ENCODE assay signal across 8 cellular contexts in the genomic region with DNA sequence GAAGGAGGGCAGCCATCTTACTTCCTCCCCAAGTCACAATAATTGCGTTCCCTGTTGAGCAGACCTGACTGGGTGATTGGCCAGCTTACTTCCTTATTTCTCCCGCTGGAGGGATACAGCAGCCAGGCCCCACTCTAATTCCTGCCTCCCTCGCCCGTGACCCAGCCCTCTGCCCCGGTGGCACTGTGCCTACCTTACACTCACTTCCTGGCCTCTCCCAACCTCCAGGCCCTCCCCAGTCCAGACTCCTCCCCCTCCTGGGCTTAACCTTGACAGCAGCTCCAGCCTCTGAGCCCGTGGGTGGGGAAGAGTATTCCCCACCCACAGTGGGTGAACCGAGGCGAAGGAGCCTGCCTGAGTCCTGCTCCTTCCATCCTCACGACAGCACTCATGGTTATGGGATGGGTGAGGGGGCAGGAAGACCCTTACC. TPM values are rescaled to one million over a fixed set of nuclear protein-coding genes. Genes with fewer than 3 reads are reported as not detected.
DNase-seq lines count a peak whose midpoint lies in the region; ATAC-seq and TF ChIP-seq lines count a peak whose summit lies in the region.

No MANE protein-coding gene starts in this region.

- H3K4me3 ChIP-seq in testis: no peak overlapping the region

- intact Hi-C loops in left ventricle myocardium superior (cut with micrococcal nuclease): no loop called here
- intact Hi-C loops in testis (cut with DNase I; ENCODE audit: low total_unique reads): no loop called here

- ATAC-seq in activated CD8-positive, alpha-beta memory T cell treated with anti-CD3 and anti-CD28 coated beads, Interleukin-2, amount 10 ng/mL, durations not matched to agents 7 days and 5 days: no peak
- peak; percentile 16 for ATAC-seq in left ventricle myocardium superior
- no peak for ATAC-seq in HG03342 (IDR thresholded peaks at IDR 0.05; ENCODE audit: unreplicated experiment)

- no peak for TF ChIP-seq CTCF in testis (IDR thresholded peaks at IDR 0.05)

- H3K27ac Mint-ChIP-seq in activated CD8-positive, alpha-beta memory T cell treated with anti-CD3 and anti-CD28 coated beads, Interleukin-2, amount 10 ng/mL, durations not matched to agents 7 days and 5 days: peak overlapping the region; percentile 97
- H3K27ac Mint-ChIP-seq in activated CD4-positive, alpha-beta T cell treated with anti-CD3 and anti-CD28 coated beads, Interleukin-2, amount 10 ng/mL, durations not matched to agents 7 days and 5 days: peak overlapping the region; percentile 94

- H3K4me1 Mint-ChIP-seq in activated CD8-positive, alpha-beta memory T cell treated with anti-CD3 and anti-CD28 coated beads, Interleukin-2, amount 10 ng/mL, durations not matched to agents 7 days and 5 days: peaks cover 43% of the 10 kb centered on the region
- H3K4me1 Mint-ChIP-seq in activated CD4-positive, alpha-beta T cell treated with anti-CD3 and anti-CD28 coated beads, Interleukin-2, amount 10 ng/mL, durations not matched to agents 7 days and 5 days: peaks cover 47% of the 10 kb centered on the region

- no peak for TF ChIP-seq POLR2A in testis (IDR thresholded peaks at IDR 0.05)

- H3K36me3 Mint-ChIP-seq in activated CD8-positive, alpha-beta memory T cell treated with anti-CD3 and anti-CD28 coated beads, Interleukin-2, amount 10 ng/mL, durations not matched to agents 7 days and 5 days: peaks cover 41% of the 10 kb centered on the region
- peaks cover 49% of the 10 kb centered on the region for H3K36me3 Mint-ChIP-seq in activated CD4-positive, alpha-beta T cell treated with anti-CD3 and anti-CD28 coated beads, Interleukin-2, amount 10 ng/mL, durations not matched to agents 7 days and 5 days (ENCODE audit: low read depth)

- WGBS in testis, 2 donors: 45 to 50% methylated on average over 5 to 9 of the region's 9 CpGs

- POLR2A ChIA-PET in activated CD4-positive, alpha-beta T cell treated with anti-CD3 and anti-CD28 coated beads, Interleukin-2, amount 10 ng/mL, durations not matched to agents 7 days and 5 days (lab: Charles Lee): no interaction called here

- H3K27me3 Mint-ChIP-seq in activated CD8-positive, alpha-beta memory T cell treated with anti-CD3 and anti-CD28 coated beads, Interleukin-2, amount 10 ng/mL, durations not matched to agents 7 days and 5 days: no peaks in the 10 kb centered on the region
- no peaks in the 10 kb centered on the region for H3K27me3 Mint-ChIP-seq in activated CD4-positive, alpha-beta T cell treated with anti-CD3 and anti-CD28 coated beads, Interleukin-2, amount 10 ng/mL, durations not matched to agents 7 days and 5 days

- peaks cover 33% of the 10 kb centered on the region for H3K4me1 ChIP-seq in testis

- no peak for DNase-seq in activated CD8-positive, alpha-beta memory T cell treated with anti-CD3 and anti-CD28 coated beads, Interleukin-2, amount 10 ng/mL, durations not matched to agents 7 days and 5 days
- DNase-seq in activated CD8-positive, alpha-beta memory T cell treated with anti-CD3 and anti-CD28 coated beads, Interleukin-2, amount 50 U/mL, for 48 hours: no peak
- DNase-seq in activated CD4-positive, alpha-beta T cell treated with anti-CD3 and anti-CD28 coated beads, Interleukin-2, amount 10 ng/mL, durations not matched to agents 7 days and 5 days: peak; percentile 26
- peak; percentile 57 for DNase-seq in left ventricle myocardium superior
- DNase-seq in testis: peak; percentile 72
- no peak for DNase-seq in NCI-H1417 treated with DMSO at 0.1 percent for 48 hours (lab: John Stamatoyannopoulos, UW)
- DNase-seq in GM19238 (ENCODE audit: insufficient read length, low spot score): no peak

- no peaks in the 10 kb centered on the region for H3K27me3 ChIP-seq in testis

- no peaks in the 10 kb centered on the region for H3K9me3 Mint-ChIP-seq in activated CD8-positive, alpha-beta memory T cell treated with anti-CD3 and anti-CD28 coated beads, Interleukin-2, amount 10 ng/mL, durations not matched to agents 7 days and 5 days (ENCODE audit: low read depth)
- H3K9me3 Mint-ChIP-seq in activated CD4-positive, alpha-beta T cell treated with anti-CD3 and anti-CD28 coated beads, Interleukin-2, amount 10 ng/mL, durations not matched to agents 7 days and 5 days: no peaks in the 10 kb centered on the region

- CTCF ChIA-PET in activated CD8-positive, alpha-beta memory T cell treated with anti-CD3 and anti-CD28 coated beads, Interleukin-2, amount 10 ng/mL, durations not matched to agents 7 days and 5 days (lab: Charles Lee): interaction anchor here (1.3 kb wide), 1 partner anchor 8 kb away, joined by 4 read pairs; no protein-coding TSS in a partner anchor
- CTCF ChIA-PET in activated CD4-positive, alpha-beta T cell treated with anti-CD3 and anti-CD28 coated beads, Interleukin-2, amount 10 ng/mL, durations not matched to agents 7 days and 5 days (lab: Charles Lee): interaction anchor here (0.9 to 2.4 kb wide), 2 partner anchors 8 to 10 kb away, joined by 3 to 8 read pairs; no protein-coding TSS in a partner anchor

- H3K27ac ChIP-seq in testis: peak overlapping the region; percentile 59 to 79

- no peaks in the 10 kb centered on the region for H3K9me3 ChIP-seq in testis

- no peaks in the 10 kb centered on the region for H3K36me3 ChIP-seq in testis (ENCODE audit: low read depth, missing control alignments)

- H3K4me3 Mint-ChIP-seq in activated CD8-positive, alpha-beta memory T cell treated with anti-CD3 and anti-CD28 coated beads, Interleukin-2, amount 10 ng/mL, durations not matched to agents 7 days and 5 days: peak overlapping the region; percentile 99
- peak overlapping the region; percentile 95 for H3K4me3 Mint-ChIP-seq in activated CD4-positive, alpha-beta T cell treated with anti-CD3 and anti-CD28 coated beads, Interleukin-2, amount 10 ng/mL, durations not matched to agents 7 days and 5 days

RNA-seq across cellular contexts. Expression of a gene that starts 3.0 kb away (rescaled TPM):
- 10 to 100 TPM; 70.9 to 74.4 TPM for total RNA-seq in activated CD8-positive, alpha-beta memory T cell treated with anti-CD3 and anti-CD28 coated beads, Interleukin-2, amount 10 ng/mL, durations not matched to agents 7 days and 5 days
- total RNA-seq in activated CD4-positive, alpha-beta T cell treated with anti-CD3 and anti-CD28 coated beads, Interleukin-2, amount 10 ng/mL, durations not matched to agents 7 days and 5 days: 10 to 100 TPM; 69.2 to 77.6 TPM
- total RNA-seq in left ventricle myocardium superior: 23.1 TPM
- 10 to 100 TPM; 13.1 to 14.8 TPM for total RNA-seq in testis
- polyA plus RNA-seq in testis (ENCODE audit: insufficient read depth, low read depth, low replicate concordance): 17.3 TPM

RNA-seq across cellular contexts. Expression of a gene that starts 44.0 kb away (rescaled TPM):
- 10 to 100 TPM; 44.9 to 71.3 TPM for total RNA-seq in activated CD8-positive, alpha-beta memory T cell treated with anti-CD3 and anti-CD28 coated beads, Interleukin-2, amount 10 ng/mL, durations not matched to agents 7 days and 5 days
- total RNA-seq in activated CD4-positive, alpha-beta T cell treated with anti-CD3 and anti-CD28 coated beads, Interleukin-2, amount 10 ng/mL, durations not matched to agents 7 days and 5 days: 10 to 100 TPM; 64.2 to 65.8 TPM
- total RNA-seq in left ventricle myocardium superior: 6.1 TPM
- 100 to 1,000 TPM in 1 of 2 donors, 10 to 100 TPM in 1; 80.3 to 146 TPM for total RNA-seq in testis
- 58.2 TPM for polyA plus RNA-seq in testis (ENCODE audit: insufficient read depth, low read depth, low replicate concordance)

Comparison
In these comparisons a context has a peak if more than half of its experiments do, and no peak if none do; other contexts are left out.
1. DNase-seq: peak in activated CD4-positive, alpha-beta T cell treated with anti-CD3 and anti-CD28 coated beads, Interleukin-2, amount 10 ng/mL, durations not matched to agents 7 days and 5 days (single experiment), left ventricle myocardium superior (single experiment) and testis (single experiment); none in activated CD8-positive, alpha-beta memory T cell treated with anti-CD3 and anti-CD28 coated beads, Interleukin-2, amount 10 ng/mL, durations not matched to agents 7 days and 5 days (single experiment), activated CD8-positive, alpha-beta memory T cell treated with anti-CD3 and anti-CD28 coated beads, Interleukin-2, amount 50 U/mL, for 48 hours (single experiment), NCI-H1417 treated with DMSO at 0.1 percent for 48 hours (single experiment) and GM19238 (single experiment).